Comparison of ENCODE assay signal across 28 cellular contexts in the genomic region with DNA sequence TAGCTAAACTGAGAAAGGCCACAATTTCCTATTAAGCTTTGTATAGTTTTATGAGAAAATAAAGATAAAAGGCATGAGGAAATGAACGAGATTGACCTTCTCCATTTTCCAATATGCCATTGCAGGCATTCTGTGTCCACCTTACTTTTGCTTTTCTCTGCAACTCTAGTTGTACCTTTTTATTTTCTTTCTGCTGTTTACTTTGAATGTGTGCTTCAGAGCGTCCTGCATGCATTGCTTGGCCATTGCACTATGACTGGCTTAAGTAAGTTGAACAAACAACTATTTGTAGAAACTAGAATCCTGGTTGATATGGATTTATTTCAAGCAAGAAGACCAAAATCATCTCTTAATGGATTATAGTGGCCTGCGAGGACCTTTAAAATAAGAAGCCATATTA.
"Had no signal": no experiment of that assay in that cellular context is flagged by ENCODE, and none has a peak within 500 bp of the region (broad histone marks: within the 10 kb centered on the region; RNA-seq: fewer than 3 reads in every experiment).

No MANE protein-coding gene starts in this region.

- H3K9me3 ChIP-seq: ascending aorta, esophagus squamous epithelium, gastroesophageal sphincter had no signal

- H3K4me3 ChIP-seq: ascending aorta, esophagus squamous epithelium, gastroesophageal sphincter had no signal

- ATAC-seq: activated naive CD4-positive, alpha-beta T cell treated with anti-CD3 and anti-CD28 coated beads, Interleukin-2, amount 50 U/mL, for 72 hours; activated T-cell treated with anti-CD3 and anti-CD28 coated beads, Interleukin-2, amount 50 U/mL, for 72 hours; effector memory CD8-positive, alpha-beta T cell; gastroesophageal sphincter; T-helper 17 cell; WTC11 had no signal

- H3K36me3 ChIP-seq: ascending aorta, brain microvascular endothelial cell, esophagus squamous epithelium, gastroesophageal sphincter had no signal

- DNase-seq: activated CD4-positive, alpha-beta memory T cell treated with anti-CD3 and anti-CD28 coated beads, Interleukin-2, amount 10 ng/mL, durations not matched to agents 7 days and 5 days; activated CD4-positive, alpha-beta T cell treated with anti-CD3 and anti-CD28 coated beads for 1 hour; activated CD4-positive, alpha-beta T cell treated with anti-CD3 and anti-CD28 coated beads for 4 hours; activated CD4-positive, alpha-beta T cell treated with anti-CD3 and anti-CD28 coated beads, Interleukin-2, amount 10 ng/mL, durations not matched to agents 7 days and 5 days; activated CD4-positive, alpha-beta T cell treated with anti-CD3 and anti-CD28 coated beads, Interleukin-2, amount 50 U/mL, for 4 hours; activated CD8-positive, alpha-beta memory T cell treated with anti-CD3 and anti-CD28 coated beads, Interleukin-2, amount 50 U/mL, for 48 hours; activated gamma-delta T cell; activated naive CD4-positive, alpha-beta T cell; activated naive CD4-positive, alpha-beta T cell treated with anti-CD3 and anti-CD28 coated beads, Interleukin-2, amount 10 ng/mL, durations not matched to agents 7 days and 5 days; activated naive CD8-positive, alpha-beta T cell treated with anti-CD3 and anti-CD28 coated beads, Interleukin-2, amount 10 ng/mL, durations not matched to agents 7 days and 5 days; activated T-cell treated with anti-CD3 and anti-CD28 coated beads for 4 hours; activated T-cell treated with anti-CD3 and anti-CD28 coated beads, Interleukin-2, amount 50 U/mL, for 24 hours; activated T-cell treated with anti-CD3 and anti-CD28 coated beads, Interleukin-2, amount 50 U/mL, for 72 hours; cortex of kidney; dermis blood vessel endothelial cell; effector CD4-positive, alpha-beta T cell; effector memory CD8-positive, alpha-beta T cell; erythroblast; esophagus squamous epithelium; foreskin melanocyte; T-helper 1 cell; T-helper 17 cell; T1000 had no signal

- H3K27me3 ChIP-seq: ascending aorta, brain microvascular endothelial cell, esophagus squamous epithelium, gastroesophageal sphincter had no signal

- H3K4me1 ChIP-seq: esophagus squamous epithelium, gastroesophageal sphincter had no signal

- H3K27ac ChIP-seq: esophagus squamous epithelium, gastroesophageal sphincter had no signal
